8 cellular contexts compared by ENCODE assay signal in genomic region chr13:101127741-101128353, GRCh38.
A peak's percentile ranks its signal among the peaks of the same experiment; 100 is the strongest.
DNase-seq lines count a peak whose midpoint lies in the region; ATAC-seq and TF ChIP-seq lines count a peak whose summit lies in the region.

No MANE protein-coding gene starts in this region.

- H3K36me3 Mint-ChIP-seq in GM23338 (ENCODE audit: low read depth) (no peaks in the 10 kb centered on the region; the same call in 2 of the 3 replicates), nephron (ENCODE audit: low read depth) (no peaks in the 10 kb centered on the region)

- no peaks in the 10 kb centered on the region for H3K9me3 ChIP-seq in SK-N-MC (ENCODE audit: low read depth, low read length)

- peak; percentile 12 for DNase-seq in stimulated activated CD4-positive, alpha-beta T cell treated with anti-CD3 and anti-CD28 coated beads, Interleukin-4, amount 100 ng/mL, for 24 hours
- DNase-seq in stimulated activated CD4-positive, alpha-beta T cell treated with anti-CD3 and anti-CD28 coated beads, Interleukin-4, amount 100 ng/mL, for 4 hours: no peak
- peak; percentile 60 for DNase-seq in GM23338 (ENCODE audit: low spot score)
- DNase-seq in SK-N-MC (ENCODE audit: low read depth, low spot score): peak; percentile 66
- no peak for DNase-seq in activated effector memory CD4-positive, alpha-beta T cell treated with Interleukin-2 at 50 U/mL for 16 hours

- no peaks in the 10 kb centered on the region for H3K79me2 ChIP-seq in GM23338 (replicated peaks; ENCODE audit: insufficient read depth)

- H4K20me1 ChIP-seq in GM23338 (replicated peaks; ENCODE audit: insufficient read depth): no peaks in the 10 kb centered on the region

- H3K27me3 Mint-ChIP-seq in GM23338 (ENCODE audit: insufficient read depth, low read depth, poor library complexity) (no peaks in the 10 kb centered on the region), nephron (ENCODE audit: low read depth) (peaks cover 7% of the 10 kb centered on the region)

- H3K4me1 ChIP-seq in GM23338 (ENCODE audit: insufficient read depth): peaks cover 1% of the 10 kb centered on the region; the same call in 1 of the 2 replicates

- TF ChIP-seq CTCF in GM23338 (conservative IDR thresholded peaks at IDR 0.05; ENCODE audit: low read depth in 2 of 2) (peak; percentile 74 to 95), LNCAP (IDR thresholded peaks at IDR 0.05) (peak; percentile 70), nephron (IDR thresholded peaks at IDR 0.05; ENCODE audit: unreplicated experiment in 3 of 3) (peak; percentile 75 to 89 (median 83))

- no peak overlapping the region for H3K4me3 Mint-ChIP-seq in GM23338
- no peak overlapping the region for H3K4me3 Mint-ChIP-seq in nephron

- H3K9ac ChIP-seq in SK-N-MC (ENCODE audit: insufficient read length): no peak overlapping the region

- H3K36me3 ChIP-seq in GM23338 (ENCODE audit: insufficient read depth): no peaks in the 10 kb centered on the region
- H3K36me3 ChIP-seq in SK-N-MC (ENCODE audit: insufficient read depth, low read length): no peaks in the 10 kb centered on the region

- ATAC-seq in GM23338 (peak; percentile 67), esophagus mucosa (peak; percentile 63)

- no peak overlapping the region for H2AFZ ChIP-seq in GM23338

- H3K9me3 Mint-ChIP-seq in GM23338: no peaks in the 10 kb centered on the region
- no peaks in the 10 kb centered on the region for H3K9me3 Mint-ChIP-seq in nephron

- no peak overlapping the region for H3K4me2 ChIP-seq in GM23338

- H3K4me1 Mint-ChIP-seq in GM23338 (peaks cover 3% of the 10 kb centered on the region), nephron (no peaks in the 10 kb centered on the region)

- H3K27ac ChIP-seq in GM23338 (ENCODE audit: low read depth) (no peak overlapping the region), SK-N-MC (no peak overlapping the region; the same call in 1 of the 2 replicates)

- no peak overlapping the region for H3K4me3 ChIP-seq in GM23338
- no peak overlapping the region for H3K4me3 ChIP-seq in SK-N-MC

- H3K27me3 ChIP-seq in GM23338 (ENCODE audit: insufficient read depth): no peaks in the 10 kb centered on the region

- no peaks in the 10 kb centered on the region for H3F3A ChIP-seq in GM23338 (replicated peaks; ENCODE audit: low read depth)

- H3K9me2 ChIP-seq in GM23338 (ENCODE audit: insufficient read depth): no peaks in the 10 kb centered on the region

- H3K27ac Mint-ChIP-seq in GM23338: no peak overlapping the region; the same call in 1 of the 2 replicates
- no peak overlapping the region for H3K27ac Mint-ChIP-seq in nephron

TF ChIP-seq in GM23338, 12 proteins besides CTCF, POLR2A, EP300 and RAD21:
- TF ChIP-seq ZNF114 (CRISPR knock-in tag; IDR thresholded peaks at IDR 0.05): no peak
- no peak for TF ChIP-seq POLR2AphosphoS5 (IDR thresholded peaks at IDR 0.05; ENCODE audit: low read depth)
- TF ChIP-seq CREB1 (CRISPR knock-in tag; IDR thresholded peaks at IDR 0.05; ENCODE audit: low read depth): no peak
- TF ChIP-seq STAT1 (IDR thresholded peaks at IDR 0.05; ENCODE audit: unreplicated experiment): no peak
- TF ChIP-seq JUNB (IDR thresholded peaks at IDR 0.05; ENCODE audit: unreplicated experiment): no peak
- no peak for TF ChIP-seq EZH2phosphoT487 (IDR thresholded peaks at IDR 0.05; ENCODE audit: unreplicated experiment)
- TF ChIP-seq EZH2 (IDR thresholded peaks at IDR 0.05; ENCODE audit: low read depth, unreplicated experiment): no peak

Comparison
In these comparisons a context has a peak if more than half of its experiments do, and no peak if none do; other contexts are left out.
1. DNase-seq: peak in stimulated activated CD4-positive, alpha-beta T cell treated with anti-CD3 and anti-CD28 coated beads, Interleukin-4, amount 100 ng/mL, for 24 hours (single experiment), GM23338 (single experiment) and SK-N-MC (single experiment); none in stimulated activated CD4-positive, alpha-beta T cell treated with anti-CD3 and anti-CD28 coated beads, Interleukin-4, amount 100 ng/mL, for 4 hours (0 of 2) and activated effector memory CD4-positive, alpha-beta T cell treated with Interleukin-2 at 50 U/mL for 16 hours (single experiment).
2. Peak in every context shown above with its lines, with median percentiles within 50 percentile points of each other: CTCF ChIP-seq.